19 cellular contexts compared by ENCODE assay signal in genomic region chr4:101421393-101421792, GRCh38.
DNase-seq lines count a peak whose midpoint lies in the region; ATAC-seq and TF ChIP-seq lines count a peak whose summit lies in the region.
"Had no signal": no experiment of that assay in that cellular context is flagged by ENCODE, and none has a peak within 500 bp of the region (broad histone marks: within the 10 kb centered on the region; RNA-seq: fewer than 3 reads in every experiment).

No MANE protein-coding gene starts in this region.

- no peak overlapping the region for H3K27ac ChIP-seq in SK-N-SH (ENCODE audit: low read depth in 2 of 2, low read length in 1 of 2)
- H3K27ac ChIP-seq in trophoblast cell (ENCODE audit: low read depth, low read length): no peak overlapping the region

- H3K79me2 ChIP-seq in SK-N-SH (ENCODE audit: insufficient read depth) (no peaks in the 10 kb centered on the region), trophoblast cell (ENCODE audit: control insufficient read depth, insufficient read depth, low read length, poor library complexity) (no peaks in the 10 kb centered on the region)

- no peaks in the 10 kb centered on the region for H4K20me1 ChIP-seq in SK-N-SH (ENCODE audit: insufficient read depth)

- H4K12ac ChIP-seq in trophoblast cell (ENCODE audit: low read depth, low read length): no peak overlapping the region

- no peak overlapping the region for H3K9ac ChIP-seq in SK-N-SH
- H3K9ac ChIP-seq in trophoblast cell (ENCODE audit: low read length): no peak overlapping the region

- no peak overlapping the region for H4K8ac ChIP-seq in trophoblast cell (ENCODE audit: low read depth, low read length)

- ATAC-seq in SK-N-SH treated with all-trans-retinoic acid at 6 μM for 48 hours (peak; percentile 42; the same call in 1 of the 3 replicates), HG03139 (IDR thresholded peaks at IDR 0.05; ENCODE audit: unreplicated experiment) (no peak)
- ATAC-seq: GM23338 had no signal

- H3K36me3 ChIP-seq in SK-N-SH (replicated peaks in 1 of 2; ENCODE audit: control insufficient read depth in 1 of 2, insufficient read depth in 2 of 2, low read length in 1 of 2) (no peaks in the 10 kb centered on the region), trophoblast cell (ENCODE audit: control insufficient read depth in 1 of 2, insufficient read depth in 2 of 2, low read length in 2 of 2) (no peaks in the 10 kb centered on the region)

- H2BK5ac ChIP-seq in trophoblast cell (ENCODE audit: low read depth, low read length, poor library complexity): no peak overlapping the region

- CTCF ChIA-PET in SK-N-SH (lab: Yijun Ruan, JAX): no interaction called here

- WGBS in SK-N-SH (ENCODE audit: low lambda C conversion rate): 64% methylated on average over 2 of the region's 2 CpGs
- no CpG with 5 or more reads among the region's 2 CpGs for WGBS in trophoblast cell (ENCODE audit: extremely low coverage, insufficient coverage, insufficient read length)

- no peak overlapping the region for H2AFZ ChIP-seq in SK-N-SH (ENCODE audit: low read depth)
- no peak overlapping the region for H2AFZ ChIP-seq in trophoblast cell (ENCODE audit: insufficient read depth, low read length, poor library complexity)
- H2AFZ ChIP-seq: GM23338 had no signal

- H4K91ac ChIP-seq in trophoblast cell (ENCODE audit: low read depth, low read length): no peak overlapping the region

- no peak overlapping the region for H3K23ac ChIP-seq in trophoblast cell (ENCODE audit: low read length)

- no peak for TF ChIP-seq RAD21 in SK-N-SH (IDR thresholded peaks at IDR 0.05; ENCODE audit: low read length)

- POLR2A ChIA-PET in SK-N-SH (lab: Yijun Ruan, JAX): no interaction called here

- H2BK120ac ChIP-seq in trophoblast cell (ENCODE audit: insufficient read depth, low read length, poor library complexity): no peak overlapping the region

- DNase-seq in SK-N-SH (no peak), NCI-H69 (lab: John Stamatoyannopoulos, UW) (peak; percentile 69), fibroblast of gingiva (ENCODE audit: low read depth) (peak; percentile 44), trophoblast cell (peak; percentile 7 to 40), NCI-H82 treated with DMSO at 0.1 percent for 48 hours (lab: John Stamatoyannopoulos, UW; ENCODE audit: unreplicated experiment) (no peak)
- DNase-seq in activated CD8-positive, alpha-beta memory T cell treated with anti-CD3 and anti-CD28 coated beads for 24 hours: no peak
- DNase-seq: CD4-positive, alpha-beta T cell; HCEC 1CT; KBM-7; NCI-H1105 treated with DMSO at 0.1 percent for 48 hours; NCI-H1694; NCI-H2081 treated with DMSO at 0.1 percent for 48 hours; NCI-H446 treated with DMSO at 0.1 percent for 48 hours; NCI-H748 treated with DMSO at 0.1 percent for 48 hours; OCI-M1; SHP77 had no signal

- H2BK12ac ChIP-seq in trophoblast cell (ENCODE audit: low read length): no peak overlapping the region

- no peak for TF ChIP-seq CTCF in SK-N-SH (IDR thresholded peaks at IDR 0.05)

- H3K18ac ChIP-seq in trophoblast cell (ENCODE audit: low read length): no peak overlapping the region

- no peak overlapping the region for H3K14ac ChIP-seq in trophoblast cell (ENCODE audit: low read length)

- H3F3A ChIP-seq in SK-N-SH (replicated peaks; ENCODE audit: insufficient read depth): no peaks in the 10 kb centered on the region

- H3K27me3 ChIP-seq in SK-N-SH (ENCODE audit: insufficient read depth): no peaks in the 10 kb centered on the region
- no peaks in the 10 kb centered on the region for H3K27me3 ChIP-seq in trophoblast cell (ENCODE audit: insufficient read depth, low read length)

- no peak overlapping the region for H3K4ac ChIP-seq in trophoblast cell (ENCODE audit: low read depth, low read length)

- no peak for TF ChIP-seq EP300 in SK-N-SH (IDR thresholded peaks at IDR 0.05; ENCODE audit: borderline replicate concordance in 1 of 2, low read depth in 1 of 2, low read length in 1 of 2)

- H2AK5ac ChIP-seq in trophoblast cell (ENCODE audit: low read length): no peak overlapping the region

- peaks cover 2% of the 10 kb centered on the region for H3K79me1 ChIP-seq in trophoblast cell (ENCODE audit: low read length)

- H3K4me3 ChIP-seq in SK-N-SH (ENCODE audit: low read depth in 2 of 2, low read length in 1 of 2) (no peak overlapping the region), trophoblast cell (ENCODE audit: low read depth, low read length) (no peak overlapping the region)
- H3K4me3 ChIP-seq: GM23338 had no signal

- no peaks in the 10 kb centered on the region for H3K9me2 ChIP-seq in SK-N-SH

- H3K9me3 ChIP-seq in SK-N-SH (no peaks in the 10 kb centered on the region), trophoblast cell (ENCODE audit: insufficient read depth, low read depth, low read length) (peaks cover 3% of the 10 kb centered on the region)

- H3K4me2 ChIP-seq in SK-N-SH (no peak overlapping the region), trophoblast cell (ENCODE audit: low read length) (no peak overlapping the region)
- H3K4me2 ChIP-seq: GM23338 had no signal

- H3K4me1 ChIP-seq in SK-N-SH (ENCODE audit: control insufficient read depth in 1 of 2, insufficient read depth in 2 of 2, low read depth in 1 of 2, low read length in 1 of 2) (0 out of 4 replicates have a peak, but pooled peaks cover 0 to 5% of the 10 kb centered on the region in 2 experiments), trophoblast cell (ENCODE audit: control insufficient read depth in 1 of 2, insufficient read depth in 2 of 2, low read length in 2 of 2) (no peaks in the 10 kb centered on the region)

TF ChIP-seq in SK-N-SH treated with all-trans-retinoic acid at 6 μM for 48 hours, 23 proteins besides CTCF, POLR2A, EP300 and RAD21 (continues in another document):
- TF ChIP-seq RARB (CRISPR knock-in tag; IDR thresholded peaks at IDR 0.05) (no peak), BACH2 (CRISPR knock-in tag; IDR thresholded peaks at IDR 0.05; ENCODE audit: borderline replicate concordance) (no peak), ZNF8 (CRISPR knock-in tag; IDR thresholded peaks at IDR 0.05) (no peak), CSDC2 (CRISPR knock-in tag; IDR thresholded peaks at IDR 0.05) (no peak), CSRNP3 (CRISPR knock-in tag; IDR thresholded peaks at IDR 0.05) (no peak), SNAI2 (CRISPR knock-in tag; IDR thresholded peaks at IDR 0.05) (no peak), ZFP3 (CRISPR knock-in tag; IDR thresholded peaks at IDR 0.05) (no peak), CREB5 (CRISPR knock-in tag; IDR thresholded peaks at IDR 0.05; ENCODE audit: low read depth) (no peak)

TF ChIP-seq in SK-N-SH, 30 proteins besides CTCF, POLR2A, EP300 and RAD21:
- TF ChIP-seq ELF1 (IDR thresholded peaks at IDR 0.05) (no peak), RFX5 (IDR thresholded peaks at IDR 0.05; ENCODE audit: low read length) (no peak), FOXJ3 (CRISPR knock-in tag; IDR thresholded peaks at IDR 0.05) (no peak), GATA2 (CRISPR knock-in tag; IDR thresholded peaks at IDR 0.05) (no peak), TAF1 (IDR thresholded peaks at IDR 0.05; ENCODE audit: borderline replicate concordance, low read depth, low read length) (no peak), PBX3 (IDR thresholded peaks at IDR 0.05) (no peak), TEAD4 (IDR thresholded peaks at IDR 0.05; ENCODE audit: borderline replicate concordance, insufficient read depth) (no peak), MAX (IDR thresholded peaks at IDR 0.05; ENCODE audit: low read depth) (no peak), JUND (IDR thresholded peaks at IDR 0.05) (no peak), NFIC (IDR thresholded peaks at IDR 0.05; ENCODE audit: borderline replicate concordance) (no peak), YY1 (IDR thresholded peaks at IDR 0.05; ENCODE audit: low read depth) (no peak), ZBTB33 (IDR thresholded peaks at IDR 0.05; ENCODE audit: borderline replicate concordance, low read depth) (no peak), USF1 (IDR thresholded peaks at IDR 0.05; ENCODE audit: borderline replicate concordance, low read depth) (no peak), NRF1 (IDR thresholded peaks at IDR 0.05; ENCODE audit: low read depth, low read length) (no peak), POLR2AphosphoS5 (IDR thresholded peaks at IDR 0.05; ENCODE audit: low read depth, low read length) (no peak), MEF2A (IDR thresholded peaks at IDR 0.05; ENCODE audit: borderline replicate concordance, low read depth) (no peak), RCOR1 (IDR thresholded peaks at IDR 0.05; ENCODE audit: low read length) (no peak)

Comparison
In these comparisons a context has a peak if more than half of its experiments do, and no peak if none do; other contexts are left out.
1. DNase-seq: peak in NCI-H69 (single experiment), fibroblast of gingiva (single experiment) and trophoblast cell (2 of 2); none in SK-N-SH (single experiment), activated CD8-positive, alpha-beta memory T cell treated with anti-CD3 and anti-CD28 coated beads for 24 hours (single experiment) and NCI-H82 treated with DMSO at 0.1 percent for 48 hours (single experiment).